9 cellular contexts compared by ENCODE assay signal in genomic region chr10:119496282-119496681, GRCh38. TPM values are rescaled to one million over a fixed set of nuclear protein-coding genes. Genes with fewer than 3 reads are reported as not detected.
DNase-seq lines count a peak whose midpoint lies in the region; ATAC-seq and TF ChIP-seq lines count a peak whose summit lies in the region.
"Had no signal": no experiment of that assay in that cellular context is flagged by ENCODE, and none has a peak within 500 bp of the region (broad histone marks: within the 10 kb centered on the region; RNA-seq: fewer than 3 reads in every experiment).

No MANE protein-coding gene starts in this region.

- POLR2A ChIA-PET in GM10248 (lab: Yijun Ruan, JAX), result no interaction called here

- no peaks in the 10 kb centered on the region for H3K9me3 ChIP-seq in esophagus muscularis mucosa

- no peak for TF ChIP-seq CTCF in GM10248 (IDR thresholded peaks at IDR 0.05; ENCODE audit: control extremely low read depth, extremely low read depth, low read depth, missing control alignments)
- TF ChIP-seq CTCF in lower leg skin (IDR thresholded peaks at IDR 0.05), result no peak
- no peak for TF ChIP-seq CTCF in esophagus muscularis mucosa (IDR thresholded peaks at IDR 0.05)

- H3K27ac ChIP-seq in esophagus muscularis mucosa (replicated peaks in 1 of 4), result no peak overlapping the region

- CTCF ChIA-PET in GM10248 (lab: Yijun Ruan, JAX), result no interaction called here

- H3K4me1 Mint-ChIP-seq in effector memory CD8-positive, alpha-beta T cell (ENCODE audit: low read depth in 2 of 2), result peaks cover 26 to 31% of the 10 kb centered on the region in 2 donors

- H3K27me3 ChIP-seq in esophagus muscularis mucosa, result no peaks in the 10 kb centered on the region

- intact Hi-C loops in lower leg skin (cut with DNase I; ENCODE audit: low total_unique reads), result no loop called here
- intact Hi-C loops in head of caudate nucleus (cut with DNase I), result no loop called here
- intact Hi-C loops in esophagus muscularis mucosa (cut with DNase I), result no loop called here

- H3K4me3 Mint-ChIP-seq in effector memory CD8-positive, alpha-beta T cell, result no peak overlapping the region
- H3K4me3 Mint-ChIP-seq: central memory CD8-positive, alpha-beta T cell had no signal

- H3K27me3 Mint-ChIP-seq in effector memory CD8-positive, alpha-beta T cell, result no peaks in the 10 kb centered on the region
- H3K27me3 Mint-ChIP-seq: central memory CD8-positive, alpha-beta T cell had no signal

- ATAC-seq in GM21381 (IDR thresholded peaks at IDR 0.05; ENCODE audit: unreplicated experiment) (peak; percentile 83), HG03460 (IDR thresholded peaks at IDR 0.05; ENCODE audit: unreplicated experiment) (peak; percentile 87)
- no peak for ATAC-seq in effector memory CD8-positive, alpha-beta T cell (replicated peaks)

- H3K4me3 ChIP-seq in lower leg skin (ENCODE audit: low read depth, poor library complexity, severe bottlenecking), result no peak overlapping the region
- no peak overlapping the region for H3K4me3 ChIP-seq in esophagus muscularis mucosa

- TF ChIP-seq POLR2A in lower leg skin (IDR thresholded peaks at IDR 0.05) (no peak), esophagus muscularis mucosa (IDR thresholded peaks at IDR 0.05; ENCODE audit: low read depth) (no peak)

- H3K27ac Mint-ChIP-seq in effector memory CD8-positive, alpha-beta T cell, result peak overlapping the region; percentile 75 to 91

- no peak for TF ChIP-seq EP300 in esophagus muscularis mucosa (IDR thresholded peaks at IDR 0.05)

- H3K4me1 ChIP-seq in esophagus muscularis mucosa, result peaks cover 0 to 40% (median 30%) of the 10 kb centered on the region in 4 donors

- peaks cover 0 to 6% (median 2%) of the 10 kb centered on the region in 4 donors for H3K36me3 ChIP-seq in esophagus muscularis mucosa

- peak; percentile 64 for DNase-seq in GM10248 (ENCODE audit: extremely low spot score)
- DNase-seq in effector memory CD8-positive, alpha-beta T cell, result no peak
- DNase-seq in MV-4-11 (lab: John Stamatoyannopoulos, UW), result no peak
- no peak for DNase-seq in lower leg skin (ENCODE audit: low spot score in 2 of 2)
- DNase-seq in head of caudate nucleus, result no peak
- DNase-seq in esophagus muscularis mucosa (ENCODE audit: extremely low spot score), result no peak

- WGBS in lower leg skin, 2 donors, result 76 to 82% methylated on average over 6 of the region's 6 CpGs
- WGBS in esophagus muscularis mucosa, result 89% methylated on average over 6 of the region's 6 CpGs

- H3K9me3 Mint-ChIP-seq in effector memory CD8-positive, alpha-beta T cell, result no peaks in the 10 kb centered on the region
- H3K9me3 Mint-ChIP-seq: central memory CD8-positive, alpha-beta T cell had no signal

- H3K36me3 Mint-ChIP-seq in effector memory CD8-positive, alpha-beta T cell (ENCODE audit: insufficient read depth), result no peaks in the 10 kb centered on the region

RNA-seq across cellular contexts. Expression of gene RGS10, which starts 46.2 kb away (rescaled TPM):
- total RNA-seq in lower leg skin, result 10 to 100 TPM; 14.8 to 40.1 (median 21.3) TPM
- 10 to 100 TPM; 31.4 to 41.6 (median 36.1) TPM for total RNA-seq in esophagus muscularis mucosa
